30 cellular contexts compared by ENCODE assay signal in the genomic region with DNA sequence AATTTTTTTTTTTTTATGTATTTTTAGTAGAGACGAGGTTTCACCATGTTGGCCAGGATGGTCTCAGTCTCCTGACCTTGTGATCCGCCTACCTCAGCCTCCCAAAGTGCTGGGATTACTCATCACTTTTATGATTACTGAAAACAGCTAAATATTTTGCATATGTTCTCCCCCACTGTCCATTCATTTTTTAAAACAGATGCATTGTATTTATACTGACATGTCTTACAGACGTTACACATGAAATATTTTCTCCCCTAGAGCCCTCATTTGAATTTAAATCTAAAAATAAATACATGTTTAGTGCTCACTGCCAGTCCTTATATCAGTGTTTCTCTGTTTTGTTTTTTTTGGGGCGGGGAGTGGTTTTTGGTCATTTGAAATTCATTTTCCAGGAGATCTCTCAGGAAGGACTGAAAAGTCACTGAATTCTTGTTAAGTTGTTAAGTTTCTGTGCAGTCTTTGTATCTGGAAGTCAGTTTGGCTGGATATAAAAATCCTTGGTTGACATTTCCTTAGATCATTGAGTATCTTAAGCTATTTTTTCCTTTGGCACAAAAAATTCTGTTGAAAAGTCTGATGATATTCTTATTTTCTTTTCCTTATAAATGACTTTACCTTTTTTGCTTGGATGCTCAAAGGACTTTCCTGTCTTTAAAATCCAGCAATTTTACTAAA.
"Had no signal": no experiment of that assay in that cellular context is flagged by ENCODE, and none has a peak within 500 bp of the region (broad histone marks: within the 10 kb centered on the region; RNA-seq: fewer than 3 reads in every experiment).

No MANE protein-coding gene starts in this region.

- H3K27me3 Mint-ChIP-seq: activated CD4-positive, alpha-beta memory T cell treated with anti-CD3 and anti-CD28 coated beads, Interleukin-2, amount 10 ng/mL, durations not matched to agents 7 days and 5 days; activated CD8-positive, alpha-beta memory T cell treated with anti-CD3 and anti-CD28 coated beads, Interleukin-2, amount 10 ng/mL, durations not matched to agents 7 days and 5 days; brain; T-cell had no signal

- H3K4me1 Mint-ChIP-seq: activated CD4-positive, alpha-beta memory T cell treated with anti-CD3 and anti-CD28 coated beads, Interleukin-2, amount 10 ng/mL, durations not matched to agents 7 days and 5 days; activated CD8-positive, alpha-beta memory T cell treated with anti-CD3 and anti-CD28 coated beads, Interleukin-2, amount 10 ng/mL, durations not matched to agents 7 days and 5 days; brain had no signal

- H3K9me3 Mint-ChIP-seq: activated naive CD4-positive, alpha-beta T cell treated with anti-CD3 and anti-CD28 coated beads for 36 hours; activated naive CD4-positive, alpha-beta T cell treated with anti-CD3 and anti-CD28 coated beads, Interleukin-2, amount 50 U/mL, for 72 hours had no signal

- H3K4me3 Mint-ChIP-seq: activated CD4-positive, alpha-beta memory T cell treated with anti-CD3 and anti-CD28 coated beads, Interleukin-2, amount 10 ng/mL, durations not matched to agents 7 days and 5 days; activated CD8-positive, alpha-beta memory T cell treated with anti-CD3 and anti-CD28 coated beads, Interleukin-2, amount 10 ng/mL, durations not matched to agents 7 days and 5 days; activated naive CD4-positive, alpha-beta T cell treated with anti-CD3 and anti-CD28 coated beads for 36 hours; brain; T-cell had no signal

- H3K27ac Mint-ChIP-seq: activated CD4-positive, alpha-beta memory T cell treated with anti-CD3 and anti-CD28 coated beads, Interleukin-2, amount 10 ng/mL, durations not matched to agents 7 days and 5 days; activated CD8-positive, alpha-beta memory T cell treated with anti-CD3 and anti-CD28 coated beads, Interleukin-2, amount 10 ng/mL, durations not matched to agents 7 days and 5 days; activated naive CD4-positive, alpha-beta T cell treated with anti-CD3 and anti-CD28 coated beads for 36 hours; activated naive CD4-positive, alpha-beta T cell treated with anti-CD3 and anti-CD28 coated beads, Interleukin-2, amount 50 U/mL, for 72 hours; T-cell had no signal

- ATAC-seq: activated CD8-positive, alpha-beta memory T cell treated with anti-CD3 and anti-CD28 coated beads, Interleukin-2, amount 10 ng/mL, durations not matched to agents 7 days and 5 days; activated naive CD4-positive, alpha-beta T cell treated with anti-CD3 and anti-CD28 coated beads, Interleukin-2, amount 50 U/mL, for 72 hours; Right ventricle myocardium inferior; SK-N-SH treated with all-trans-retinoic acid at 6 μM for 48 hours; T-cell had no signal

- DNase-seq: activated CD4-positive, alpha-beta memory T cell treated with anti-CD3 and anti-CD28 coated beads, Interleukin-2, amount 10 ng/mL, durations not matched to agents 7 days and 5 days; activated CD4-positive, alpha-beta T cell treated with anti-CD3 and anti-CD28 coated beads for 1 hour; activated CD4-positive, alpha-beta T cell treated with anti-CD3 and anti-CD28 coated beads for 48 hours; activated CD4-positive, CD25-positive, alpha-beta regulatory T cell; activated CD8-positive, alpha-beta memory T cell treated with anti-CD3 and anti-CD28 coated beads for 24 hours; activated CD8-positive, alpha-beta memory T cell treated with anti-CD3 and anti-CD28 coated beads, Interleukin-2, amount 10 ng/mL, durations not matched to agents 7 days and 5 days; activated CD8-positive, alpha-beta memory T cell treated with anti-CD3 and anti-CD28 coated beads, Interleukin-2, amount 50 U/mL, for 48 hours; activated gamma-delta T cell treated with Interleukin-2 at 50 U/mL for 16 hours; activated naive CD4-positive, alpha-beta T cell treated with anti-CD3 and anti-CD28 coated beads for 36 hours; anterior cingulate cortex; caudate nucleus; NCI-H1092 treated with DMSO at 0.1 percent for 48 hours; NCI-H1417; NCI-H146; NCI-H187; NCI-H2029 treated with DMSO at 0.1 percent for 48 hours; NCI-H2107; NCI-H2171; NCI-H510A; NCI-H526; NCI-H748 treated with DMSO at 0.1 percent for 48 hours; NK-92 treated with Interleukin-12 subunit alpha and Interleukin-12 subunit beta, amount 100 ng/mL, for 24 hours; PC-9; SIG-M5; T-cell; T-helper 9 cell had no signal
